ENCODE assay signal across 27 cellular contexts in genomic region chr2:212027681-212028628, GRCh38.
A peak's percentile ranks its signal among the peaks of the same experiment; 100 is the strongest.
DNase-seq lines count a peak whose midpoint lies in the region; ATAC-seq, FAIRE-seq and TF ChIP-seq lines count a peak whose summit lies in the region.
"Had no signal": no experiment of that assay in that cellular context is flagged by ENCODE, and none has a peak within 500 bp of the region (broad histone marks: within the 10 kb centered on the region; RNA-seq: fewer than 3 reads in every experiment).

No MANE protein-coding gene starts in this region.

- ATAC-seq in SK-N-SH treated with all-trans-retinoic acid at 6 μM for 48 hours (no peak), GM12878 (peak; percentile 72)
- ATAC-seq: naive thymus-derived CD4-positive, alpha-beta T cell; upper lobe of right lung had no signal

- no peaks in the 10 kb centered on the region for H3K9me2 ChIP-seq in SK-N-SH

- H2AFZ ChIP-seq in SK-N-SH (ENCODE audit: low read depth) = peak overlapping the region; percentile 48
- no peak overlapping the region for H2AFZ ChIP-seq in GM12878 (ENCODE audit: control insufficient read depth, low read depth, low read length)
- H2AFZ ChIP-seq: parathyroid adenoma had no signal

- TF ChIP-seq CTCF in SK-N-SH (IDR thresholded peaks at IDR 0.05) = no peak
- TF ChIP-seq CTCF in GM12878 (IDR thresholded peaks at IDR 0.05 in 2 of 3, conservative IDR thresholded peaks at IDR 0.05 in 1 of 3; ENCODE audit: control insufficient read depth in 2 of 3, extremely low read depth in 1 of 3, insufficient read depth in 1 of 3, low read depth in 3 of 3, low read length in 3 of 3) = no peak
- no peak for TF ChIP-seq CTCF in foreskin fibroblast (IDR thresholded peaks at IDR 0.05; ENCODE audit: low read depth, low read length)

- intact Hi-C loops in GM12878 (cut with micrococcal nuclease; ENCODE audit: unreplicated experiment) = no loop called here

- RAD21 ChIA-PET in GM12878 (lab: Charles Lee; ENCODE audit: unreplicated experiment) = interaction anchor here (1.6 to 1.7 kb wide), 3 partner anchors 8 to 23 kb away, joined by 4 to 7 read pairs (median 4); no protein-coding TSS in a partner anchor

- no peak for TF ChIP-seq POLR2A in GM12878 (IDR thresholded peaks at IDR 0.05; ENCODE audit: low read depth, low read length)

- 69% methylated on average over 9 of the region's 9 CpGs for WGBS in SK-N-SH (ENCODE audit: low lambda C conversion rate)
- 22% methylated on average over 9 of the region's 9 CpGs for WGBS in GM12878 (ENCODE audit: insufficient coverage, insufficient replicate concordance, low lambda C conversion rate, missing lambda C conversion rate)

- H3K27ac ChIP-seq in SK-N-SH (ENCODE audit: low read depth in 2 of 2, low read length in 1 of 2) (peak overlapping the region in 1 of 2 experiments; percentile 64; a peak in 2 of 4 replicates), GM12878 (ENCODE audit: control insufficient read depth, insufficient read depth) (no peak overlapping the region)
- H3K27ac ChIP-seq: BLaER1 treated with 17β-estradiol and CSF1 and Interleukin-3, amounts not matched to agents 10 nM and 100 nM; parathyroid adenoma; sigmoid colon; SJCRH30; upper lobe of right lung had no signal

- SMC1A ChIA-PET in GM12878 (lab: Charles Lee; ENCODE audit: uncharacterized antibody, unreplicated experiment) = interaction anchor here (0.7 to 1.6 kb wide), 3 partner anchors 10 to 100 kb away, joined by 3 to 6 read pairs (median 3); no protein-coding TSS in a partner anchor

- H3K4me3 ChIP-seq in SK-N-SH (ENCODE audit: low read depth in 2 of 2, low read length in 1 of 2) (no peak overlapping the region), GM12878 (no peak overlapping the region), foreskin fibroblast (ENCODE audit: low read depth in 1 of 2, low read length in 2 of 2) (no peak overlapping the region)
- H3K4me3 ChIP-seq: BLaER1 treated with 17β-estradiol and CSF1 and Interleukin-3, amounts not matched to agents 10 nM and 100 nM; sigmoid colon; SJCRH30; upper lobe of right lung had no signal

- in situ Hi-C loops in GM12878 (cut with MboI) = no loop called here

- DNase-seq in SK-N-SH (no peak), GM12878 (ENCODE audit: low read depth, low spot score) (no peak), foreskin fibroblast (peak; percentile 18 to 43), AG20443 (ENCODE audit: low spot score) (no peak), NCI-H2227 (lab: John Stamatoyannopoulos, UW; ENCODE audit: unreplicated experiment) (no peak), NCI-H2107 (lab: John Stamatoyannopoulos, UW) (no peak)
- DNase-seq in stimulated activated naive CD4-positive, alpha-beta T cell (lab: John Stamatoyannopoulos, UW) = no peak
- DNase-seq: 8988T; activated CD4-positive, alpha-beta memory T cell treated with anti-CD3 and anti-CD28 coated beads for 36 hours; activated T-cell treated with anti-CD3 and anti-CD28 coated beads for 4 hours; foreskin melanocyte; KBM-7; mammary epithelial cell; naive thymus-derived CD4-positive, alpha-beta T cell; NCI-H1092; NCI-H2081 treated with DMSO at 0.1 percent for 48 hours; NCI-H524 treated with DMSO at 0.1 percent for 48 hours; sigmoid colon; SJCRH30; T-helper 2 cell; upper lobe of right lung had no signal

- no peak for FAIRE-seq in GM12878 (lab: Jason Lieb, UNC)
- FAIRE-seq: D721Med, endometrium, G401.6 had no signal

- CTCF ChIA-PET in SK-N-SH (lab: Yijun Ruan, JAX) (no interaction called here), GM12878 (lab: Yijun Ruan, JAX) (interaction anchor here (0.6 to 3.1 kb wide), 5 partner anchors 13 to 312 kb away, joined by 3 to 15 read pairs (median 4); no protein-coding TSS in a partner anchor)

- peaks cover 44% of the 10 kb centered on the region for H3F3A ChIP-seq in SK-N-SH (replicated peaks; ENCODE audit: insufficient read depth)

- TF ChIP-seq RAD21 in SK-N-SH (IDR thresholded peaks at IDR 0.05; ENCODE audit: low read length) = no peak
- TF ChIP-seq RAD21 in GM12878 (IDR thresholded peaks at IDR 0.05; ENCODE audit: insufficient read depth, low read depth, low read length) = no peak

- TF ChIP-seq EP300 in SK-N-SH (IDR thresholded peaks at IDR 0.05; ENCODE audit: borderline replicate concordance in 1 of 2, low read depth in 1 of 2, low read length in 1 of 2) (no peak), GM12878 (IDR thresholded peaks at IDR 0.05; ENCODE audit: borderline replicate concordance in 1 of 2, control insufficient read depth in 1 of 2, low read depth in 2 of 2, low read length in 2 of 2) (no peak)

- H3K4me2 ChIP-seq in SK-N-SH (no peak overlapping the region; the same call in 1 of the 2 replicates), GM12878 (ENCODE audit: control insufficient read depth, insufficient read depth) (no peak overlapping the region)

- no peaks in the 10 kb centered on the region for H3K36me3 ChIP-seq in SK-N-SH (replicated peaks in 1 of 2; ENCODE audit: control insufficient read depth in 1 of 2, insufficient read depth in 2 of 2, low read length in 1 of 2)
- no peaks in the 10 kb centered on the region for H3K36me3 ChIP-seq in GM12878 (ENCODE audit: control insufficient read depth in 2 of 2, insufficient read depth in 2 of 2, low read length in 1 of 2)
- H3K36me3 ChIP-seq: BLaER1 treated with 17β-estradiol and CSF1 and Interleukin-3, amounts not matched to agents 10 nM and 100 nM; sigmoid colon; SJCRH30; upper lobe of right lung had no signal

- H3K4me1 ChIP-seq in SK-N-SH (ENCODE audit: control insufficient read depth in 1 of 2, insufficient read depth in 2 of 2, low read depth in 1 of 2, low read length in 1 of 2) = peaks cover 11 to 31% of the 10 kb centered on the region in 2 experiments; a peak in 3 of 4 replicates
- H3K4me1 ChIP-seq in GM12878 (ENCODE audit: control insufficient read depth, insufficient read depth, low read length) = no peaks in the 10 kb centered on the region
- H3K4me1 ChIP-seq: parathyroid adenoma, SJCRH30, upper lobe of right lung had no signal

- no peaks in the 10 kb centered on the region for H3K79me2 ChIP-seq in SK-N-SH (ENCODE audit: insufficient read depth)
- no peaks in the 10 kb centered on the region for H3K79me2 ChIP-seq in GM12878 (ENCODE audit: control insufficient read depth, insufficient read depth, low read length)
- H3K79me2 ChIP-seq: parathyroid adenoma had no signal

- no peaks in the 10 kb centered on the region for H3K9me3 ChIP-seq in SK-N-SH
- H3K9me3 ChIP-seq in GM12878 (replicated peaks; ENCODE audit: control insufficient read depth, insufficient read depth, low read length) = no peaks in the 10 kb centered on the region
- H3K9me3 ChIP-seq: BLaER1 treated with 17β-estradiol and CSF1 and Interleukin-3, amounts not matched to agents 10 nM and 100 nM; sigmoid colon; SJCRH30; upper lobe of right lung had no signal

- no TSS peak for BruUV-seq in GM12878 (replicated peaks; lab: Mats Ljungman, UMichigan)

- H3K9ac ChIP-seq in SK-N-SH = no peak overlapping the region
- no peak overlapping the region for H3K9ac ChIP-seq in GM12878 (ENCODE audit: control insufficient read depth, insufficient read depth, low read length)
- H3K9ac ChIP-seq: BLaER1 treated with 17β-estradiol and CSF1 and Interleukin-3, amounts not matched to agents 10 nM and 100 nM; parathyroid adenoma had no signal

- H4K20me1 ChIP-seq in SK-N-SH (ENCODE audit: insufficient read depth) (no peaks in the 10 kb centered on the region), GM12878 (ENCODE audit: control insufficient read depth, insufficient read depth) (no peaks in the 10 kb centered on the region)
- H4K20me1 ChIP-seq: BLaER1 treated with 17β-estradiol and CSF1 and Interleukin-3, amounts not matched to agents 10 nM and 100 nM had no signal

- no peaks in the 10 kb centered on the region for H3K27me3 ChIP-seq in SK-N-SH (ENCODE audit: insufficient read depth)
- H3K27me3 ChIP-seq in GM12878 (replicated peaks in 1 of 2; ENCODE audit: control insufficient read depth in 2 of 2, insufficient read depth in 2 of 2, low read length in 1 of 2) = no peaks in the 10 kb centered on the region
- H3K27me3 ChIP-seq: BLaER1 treated with 17β-estradiol and CSF1 and Interleukin-3, amounts not matched to agents 10 nM and 100 nM; sigmoid colon; SJCRH30; upper lobe of right lung had no signal

- POLR2A ChIA-PET in SK-N-SH (lab: Yijun Ruan, JAX) (no interaction called here), GM12878 (lab: Charles Lee) (interaction anchor here (0.8 to 1.5 kb wide), 3 partner anchors 9 to 11 kb away, joined by 3 to 7 read pairs (median 4); no protein-coding TSS in a partner anchor)

TF ChIP-seq in SK-N-SH, 30 proteins besides CTCF, POLR2A, EP300 and RAD21 (continues in another document):
- TF ChIP-seq PBX3 (IDR thresholded peaks at IDR 0.05) (no peak), EZH2phosphoT487 (IDR thresholded peaks at IDR 0.05; ENCODE audit: borderline replicate concordance, low read depth) (no peak)

TF ChIP-seq in SK-N-SH treated with all-trans-retinoic acid at 6 μM for 48 hours, 23 proteins besides CTCF, POLR2A, EP300 and RAD21:
- TF ChIP-seq ZC3H10 (CRISPR knock-in tag; IDR thresholded peaks at IDR 0.05) (no peak), OSR1 (CRISPR knock-in tag; IDR thresholded peaks at IDR 0.05) (no peak), BACH2 (CRISPR knock-in tag; IDR thresholded peaks at IDR 0.05; ENCODE audit: borderline replicate concordance) (no peak)

TF ChIP-seq in GM12878, 131 proteins besides CTCF, POLR2A, EP300 and RAD21 (continues in another document):
- TF ChIP-seq CREB1 (IDR thresholded peaks at IDR 0.05; ENCODE audit: low read depth) (peak; percentile 36; the same call in 1 of the 2 replicates), ATF7 (IDR thresholded peaks at IDR 0.05; ENCODE audit: low read depth) (peak; percentile 42; the same call in 1 of the 2 replicates), POLR2AphosphoS2 (IDR thresholded peaks at IDR 0.05; ENCODE audit: low read depth, low read length) (no peak), NFIC (IDR thresholded peaks at IDR 0.05; ENCODE audit: low read depth, low read length) (peak; percentile 54; the same call in 1 of the 2 replicates), SKIL (IDR thresholded peaks at IDR 0.05; ENCODE audit: low read depth, poor library complexity, severe bottlenecking) (no peak), FOXM1 (IDR thresholded peaks at IDR 0.05; ENCODE audit: low read depth, low read length) (peak; percentile 46; the same call in 1 of the 2 replicates), STAT3 (IDR thresholded peaks at IDR 0.05; ENCODE audit: low read depth, low read length) (no peak)

Comparison
In these comparisons a context has a peak if more than half of its experiments do, and no peak if none do; other contexts are left out.
1. DNase-seq: peak in foreskin fibroblast (2 of 2); none in SK-N-SH (single experiment), GM12878 (single experiment), stimulated activated naive CD4-positive, alpha-beta T cell (0 of 6), AG20443 (single experiment), NCI-H2227 (single experiment) and NCI-H2107 (single experiment).
2. Of the 26 proteins assayed by ChIP-seq in both GM12878 and SK-N-SH: peak only in GM12878: FOXM1 and NFIC; only in SK-N-SH: none; in both: none; in neither: 24.